Comparison of ENCODE assay signal across 9 cellular contexts in the genomic region with DNA sequence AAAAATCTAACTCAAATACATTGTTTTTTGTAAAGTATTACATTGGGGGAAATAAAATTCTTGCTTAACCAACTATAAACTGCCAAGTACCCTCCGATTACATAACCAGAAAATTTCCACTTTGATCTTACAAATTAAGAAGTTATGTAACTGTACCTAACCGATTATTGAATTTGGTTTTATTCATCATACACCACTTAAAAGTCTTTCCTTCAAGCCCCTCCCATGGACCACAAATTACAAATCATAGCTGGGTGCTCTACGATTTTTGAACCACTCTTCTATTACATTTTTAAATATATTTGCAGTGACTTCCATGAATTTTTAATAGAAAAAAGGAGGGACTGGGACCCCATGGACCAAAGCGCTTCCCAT. TPM values are rescaled to one million over a fixed set of nuclear protein-coding genes. Genes with fewer than 3 reads are reported as not detected.
A peak's percentile ranks its signal among the peaks of the same experiment; 100 is the strongest.
DNase-seq lines count a peak whose midpoint lies in the region; ATAC-seq and TF ChIP-seq lines count a peak whose summit lies in the region.
"Had no signal": no experiment of that assay in that cellular context is flagged by ENCODE, and none has a peak within 500 bp of the region (broad histone marks: within the 10 kb centered on the region; RNA-seq: fewer than 3 reads in every experiment).

No MANE protein-coding gene starts in this region.

- H3K27me3 ChIP-seq in CD4-positive, alpha-beta memory T cell (ENCODE audit: insufficient read depth, low read length): no peaks in the 10 kb centered on the region

- POLR2A ChIA-PET in CD4-positive, alpha-beta memory T cell (lab: Charles Lee; ENCODE audit: partially characterized antibody): interaction anchor here (1.1 to 3.1 kb wide), 9 partner anchors 9 to 662 kb away, joined by 3 to 32 read pairs (median 6); a partner anchor contains a TSS
- POLR2A ChIA-PET in naive thymus-derived CD8-positive, alpha-beta T cell (lab: Charles Lee): interaction anchor here (0.7 to 2.3 kb wide), 10 partner anchors 13 to 661 kb away, joined by 3 to 14 read pairs (median 8); a partner anchor contains a TSS

- ATAC-seq in naive thymus-derived CD8-positive, alpha-beta T cell: peak; percentile 30 to 44
- ATAC-seq in GM18870 (IDR thresholded peaks at IDR 0.05; ENCODE audit: unreplicated experiment) (no peak), omental fat pad (ENCODE audit: low FRiP score) (no peak), GM18519 (IDR thresholded peaks at IDR 0.05; ENCODE audit: low FRiP score, unreplicated experiment) (no peak)

- H3K4me3 ChIP-seq in CD4-positive, alpha-beta memory T cell (ENCODE audit: low read length in 2 of 2): peak overlapping the region; percentile 47 to 70
- H3K4me3 ChIP-seq in LNCaP clone FGC (ENCODE audit: low read depth, low read length): peak overlapping the region; percentile 90

- H3K4me1 ChIP-seq in CD4-positive, alpha-beta memory T cell (ENCODE audit: insufficient read depth, low read length): peaks cover 20% of the 10 kb centered on the region

- no peaks in the 10 kb centered on the region for H3K27me3 Mint-ChIP-seq in CD4-positive, alpha-beta memory T cell
- no peaks in the 10 kb centered on the region for H3K27me3 Mint-ChIP-seq in naive thymus-derived CD8-positive, alpha-beta T cell

- CTCF ChIA-PET in CD4-positive, alpha-beta memory T cell (lab: Charles Lee; ENCODE audit: partially characterized antibody): interaction anchor here (1.2 to 1.5 kb wide), 3 partner anchors 12 to 811 kb away, joined by 3 to 4 read pairs (median 4); a partner anchor contains a TSS

- no peaks in the 10 kb centered on the region for H3K9me3 ChIP-seq in CD4-positive, alpha-beta memory T cell (ENCODE audit: control insufficient read depth in 1 of 2, low read length in 2 of 2)

- intact Hi-C loops in CD4-positive, alpha-beta memory T cell (cut with micrococcal nuclease): loop anchor here (5.0 kb wide), 2 partner anchors 230 to 810 kb away; a partner anchor contains a TSS

- DNase-seq in CD4-positive, alpha-beta memory T cell: peak in 2 of 5 donors; percentile 35 to 48
- DNase-seq in LNCaP clone FGC (ENCODE audit: low read depth): no peak
- peak; percentile 6 for DNase-seq in cerebellum (ENCODE audit: low spot score)
- DNase-seq in naive thymus-derived CD8-positive, alpha-beta T cell: peak in 3 of 10 donors; percentile 19 to 54 (median 54)
- no peak for DNase-seq in omental fat pad (ENCODE audit: low spot score)
- no peak for DNase-seq in retina

- H3K36me3 Mint-ChIP-seq in CD4-positive, alpha-beta memory T cell: peaks cover 20 to 29% of the 10 kb centered on the region in 2 donors
- H3K36me3 Mint-ChIP-seq in naive thymus-derived CD8-positive, alpha-beta T cell: peaks cover 19 to 36% (median 35%) of the 10 kb centered on the region in 3 donors

- peak overlapping the region; percentile 97 to 99 (median 99) for H3K27ac Mint-ChIP-seq in CD4-positive, alpha-beta memory T cell
- H3K27ac Mint-ChIP-seq in naive thymus-derived CD8-positive, alpha-beta T cell: peak overlapping the region; percentile 95 to 99 (median 98)

- peaks cover 0 to 2% (median 0%) of the 10 kb centered on the region in 8 donors for H3K9me3 Mint-ChIP-seq in CD4-positive, alpha-beta memory T cell
- H3K9me3 Mint-ChIP-seq in naive thymus-derived CD8-positive, alpha-beta T cell: peaks cover 0 to 31% (median 3%) of the 10 kb centered on the region in 9 donors

- H3K4me1 Mint-ChIP-seq in CD4-positive, alpha-beta memory T cell: peaks cover 23 to 49% (median 38%) of the 10 kb centered on the region in 4 donors
- peaks cover 10 to 43% (median 30%) of the 10 kb centered on the region in 4 donors for H3K4me1 Mint-ChIP-seq in naive thymus-derived CD8-positive, alpha-beta T cell

- H3K36me3 ChIP-seq in CD4-positive, alpha-beta memory T cell (ENCODE audit: insufficient read depth, low read length): no peaks in the 10 kb centered on the region

- H3K4me3 Mint-ChIP-seq in CD4-positive, alpha-beta memory T cell: peak overlapping the region; percentile 100
- peak overlapping the region; percentile 99 to 100 (median 100) for H3K4me3 Mint-ChIP-seq in naive thymus-derived CD8-positive, alpha-beta T cell

- H3K27ac ChIP-seq in CD4-positive, alpha-beta memory T cell (ENCODE audit: low read depth, low read length): peak overlapping the region; percentile 57
- H3K27ac ChIP-seq: KMS-11 had no signal

- TF ChIP-seq CTCF in LNCaP clone FGC (IDR thresholded peaks at IDR 0.05; ENCODE audit: control insufficient read depth, extremely low read depth, insufficient read depth): no peak
- TF ChIP-seq CTCF in omental fat pad (IDR thresholded peaks at IDR 0.05): no peak

RNA-seq across cellular contexts. Expression of a gene that starts 0.6 kb away (rescaled TPM):
- total RNA-seq in CD4-positive, alpha-beta memory T cell: 10 to 100 TPM; 17.7 to 19.6 TPM
- polyA plus RNA-seq in CD4-positive, alpha-beta memory T cell: 10 to 100 TPM in 1 of 2 donors, 1 to 10 TPM in 1; 7.4 to 10.1 TPM
- total RNA-seq in cerebellum: 64.3 TPM
- total RNA-seq in naive thymus-derived CD8-positive, alpha-beta T cell: 10 to 100 TPM; 18.2 to 22.9 TPM
- polyA plus RNA-seq in naive thymus-derived CD8-positive, alpha-beta T cell: 1 to 10 TPM; 7.1 to 9.7 (median 8.7) TPM
- total RNA-seq in omental fat pad: 10 to 100 TPM in 3 of 4 donors, 1 to 10 TPM in 1; 4.7 to 33.6 (median 15.1) TPM

Comparison
In these comparisons a context has a peak if more than half of its experiments do, and no peak if none do; other contexts are left out.
1. ATAC-seq: peak in naive thymus-derived CD8-positive, alpha-beta T cell (2 of 2); none in GM18870 (single experiment), omental fat pad (single experiment) and GM18519 (single experiment).